23 cellular contexts compared by ENCODE assay signal in genomic region chr3:158337007-158337608, GRCh38.
"Had no signal": no experiment of that assay in that cellular context is flagged by ENCODE, and none has a peak within 500 bp of the region (broad histone marks: within the 10 kb centered on the region; RNA-seq: fewer than 3 reads in every experiment).

No MANE protein-coding gene starts in this region.

- ATAC-seq: activated T-helper 17 cell treated with anti-CD3 and anti-CD28 coated beads, Interleukin-2, amount 50 U/mL, for 72 hours; T-cell had no signal

- DNase-seq: activated CD4-positive, alpha-beta memory T cell treated with anti-CD3 and anti-CD28 coated beads, Interleukin-2, amount 10 ng/mL, durations not matched to agents 7 days and 5 days; activated CD4-positive, alpha-beta T cell treated with anti-CD3 and anti-CD28 coated beads, Interleukin-2, amount 50 U/mL, for 1 hour; activated CD4-positive, CD25-positive, alpha-beta regulatory T cell; activated gamma-delta T cell; activated naive CD4-positive, alpha-beta T cell treated with anti-CD3 and anti-CD28 coated beads for 36 hours; activated T-cell treated with anti-CD3 and anti-CD28 coated beads for 4 hours; activated T-cell treated with anti-CD3 and anti-CD28 coated beads, Interleukin-2, amount 50 U/mL, for 48 hours; KG1; NCI-H1092; NCI-H1417 treated with DMSO at 0.1 percent for 48 hours; NCI-H1694; NCI-H2029; NCI-H2107; NCI-H345; NCI-H510A; NCI-H526 treated with DMSO at 0.1 percent for 48 hours; NCI-H82; T-cell; T-helper 2 cell; T1000 had no signal

- H3K27ac ChIP-seq: SK-N-MC, VCaP had no signal

- H3K4me3 ChIP-seq: SK-N-MC had no signal
